Comparison of ENCODE assay signal across 14 cellular contexts in the genomic region with DNA sequence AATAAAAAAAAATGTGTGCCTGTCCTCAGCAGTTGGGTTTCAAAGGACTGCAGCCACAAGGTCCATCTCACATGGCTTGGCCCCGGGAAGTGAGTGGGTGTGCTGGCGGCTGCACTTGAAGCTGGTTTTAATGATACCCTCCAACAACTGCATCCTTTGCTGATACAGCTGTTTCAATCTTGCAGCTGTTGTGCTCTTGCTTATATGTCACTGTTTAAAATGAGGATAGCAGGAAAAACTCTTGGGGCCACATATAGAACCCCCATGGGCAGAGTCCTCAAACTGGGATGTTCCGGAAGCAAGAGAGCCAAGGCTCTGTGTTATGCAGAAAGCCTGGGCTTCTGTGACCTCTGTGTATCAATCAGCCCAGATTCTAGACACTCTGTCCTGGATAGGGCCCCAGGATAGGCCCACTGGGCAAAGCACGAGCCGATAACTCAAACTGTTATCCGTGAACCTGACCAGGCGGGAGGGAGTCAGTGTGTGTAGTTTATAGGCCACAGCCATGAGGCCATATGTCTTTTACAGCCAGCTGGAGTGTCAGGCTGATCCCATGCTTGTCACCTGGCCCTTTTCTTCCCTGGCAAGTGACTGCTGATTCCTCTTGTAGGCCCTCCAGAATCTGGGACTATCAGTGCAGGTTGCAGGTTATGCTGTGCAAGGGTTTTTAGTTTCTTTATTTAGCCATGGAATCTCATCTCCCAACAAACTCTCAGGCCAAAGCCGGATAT.
A peak's percentile ranks its signal among the peaks of the same experiment; 100 is the strongest.
DNase-seq lines count a peak whose midpoint lies in the region; ATAC-seq and TF ChIP-seq lines count a peak whose summit lies in the region.
"Had no signal": no experiment of that assay in that cellular context is flagged by ENCODE, and none has a peak within 500 bp of the region (broad histone marks: within the 10 kb centered on the region; RNA-seq: fewer than 3 reads in every experiment).

No MANE protein-coding gene starts in this region.

- H3K36me3 ChIP-seq in right atrium auricular region: no peaks in the 10 kb centered on the region
- no peaks in the 10 kb centered on the region for H3K36me3 ChIP-seq in left ventricle myocardium inferior
- no peaks in the 10 kb centered on the region for H3K36me3 ChIP-seq in gastrocnemius medialis
- H3K36me3 ChIP-seq in stomach: no peaks in the 10 kb centered on the region

- in situ Hi-C loops in gastrocnemius medialis (cut with MboI; ENCODE audit: low sequenced_read_pairs in 4 of 4): no loop called here

- H3K4me1 ChIP-seq in right atrium auricular region (peaks cover 0 to 40% of the 10 kb centered on the region in 2 donors), left ventricle myocardium inferior (peaks cover 51% of the 10 kb centered on the region), gastrocnemius medialis (peaks cover 18 to 26% of the 10 kb centered on the region in 2 donors), stomach (peaks cover 12 to 33% (median 28%) of the 10 kb centered on the region in 4 donors)

- intact Hi-C loops in left cardiac atrium (cut with DNase I): no loop called here
- intact Hi-C loops in left ventricle myocardium inferior (cut with micrococcal nuclease): no loop called here
- intact Hi-C loops in gastrocnemius medialis (cut with DNase I; ENCODE audit: low total_unique reads): loop anchor here (5.0 kb wide), 1 partner anchor 142 kb away; the partner anchor contains the start of gene BHLHE41
- intact Hi-C loops in stomach (cut with DNase I; ENCODE audit: low total_unique reads): no loop called here

- no peak for TF ChIP-seq CTCF in right atrium auricular region (IDR thresholded peaks at IDR 0.05)
- TF ChIP-seq CTCF in left ventricle myocardium inferior (IDR thresholded peaks at IDR 0.05; ENCODE audit: borderline replicate concordance): no peak
- no peak for TF ChIP-seq CTCF in gastrocnemius medialis (IDR thresholded peaks at IDR 0.05 in 4 of 5, conservative IDR thresholded peaks at IDR 0.05 in 1 of 5)
- no peak for TF ChIP-seq CTCF in stomach (IDR thresholded peaks at IDR 0.05)

- ATAC-seq in left cardiac atrium: peak; percentile 24 to 26
- ATAC-seq in gastrocnemius medialis: peak; percentile 79 to 88
- ATAC-seq: A549, HCT116, PC-3 had no signal

- TF ChIP-seq POLR2A in gastrocnemius medialis (IDR thresholded peaks at IDR 0.05) (no peak), erythroblast (IDR thresholded peaks at IDR 0.05; ENCODE audit: low read length) (no peak), stomach (IDR thresholded peaks at IDR 0.05) (no peak)

- TF ChIP-seq EP300 in stomach (IDR thresholded peaks at IDR 0.05): no peak

- 87 to 96% (median 92%) methylated on average over 7 to 8 of the region's 8 CpGs for WGBS in stomach, 5 donors

- H3K27ac ChIP-seq in right atrium auricular region (peak overlapping the region in 1 of 2 donors; percentile 58), left ventricle myocardium inferior (replicated peaks) (peak overlapping the region; percentile 60), gastrocnemius medialis (peak overlapping the region; percentile 52 to 71 (median 66)), stomach (no peak overlapping the region)

- H3K4me3 ChIP-seq in right atrium auricular region: no peak overlapping the region
- no peak overlapping the region for H3K4me3 ChIP-seq in left ventricle myocardium inferior
- no peak overlapping the region for H3K4me3 ChIP-seq in gastrocnemius medialis
- no peak overlapping the region for H3K4me3 ChIP-seq in stomach
- H3K4me3 ChIP-seq: A549, GM12878 had no signal

- H3K27me3 ChIP-seq in right atrium auricular region: no peaks in the 10 kb centered on the region
- no peaks in the 10 kb centered on the region for H3K27me3 ChIP-seq in left ventricle myocardium inferior (ENCODE audit: low read depth)
- no peaks in the 10 kb centered on the region for H3K27me3 ChIP-seq in gastrocnemius medialis
- H3K27me3 ChIP-seq in stomach: no peaks in the 10 kb centered on the region

- H3K9me3 ChIP-seq in right atrium auricular region (peaks cover 0 to under 1% of the 10 kb centered on the region in 2 donors), left ventricle myocardium inferior (replicated peaks) (peaks cover 5% of the 10 kb centered on the region), gastrocnemius medialis (no peaks in the 10 kb centered on the region), stomach (no peaks in the 10 kb centered on the region)
- H3K9me3 ChIP-seq: A549, Caco-2 had no signal

- DNase-seq in left cardiac atrium: no peak
- DNase-seq in right atrium auricular region (ENCODE audit: low spot score): no peak
- DNase-seq in left ventricle myocardium inferior: no peak
- DNase-seq in gastrocnemius medialis: peak; percentile 51 to 66
- no peak for DNase-seq in NOMO-1 treated with dmso at 0.1 percent for 144 hours (lab: John Stamatoyannopoulos, UW; ENCODE audit: unreplicated experiment)
- DNase-seq in erythroblast (lab: John Stamatoyannopoulos, UW): no peak
- no peak for DNase-seq in stomach
- DNase-seq: Caco-2, NCI-H1436, NCI-H2029 treated with DMSO at 0.1 percent for 48 hours, PC-3 had no signal

Comparison
In these comparisons a context has a peak if more than half of its experiments do, and no peak if none do; other contexts are left out.
1. DNase-seq: peak in gastrocnemius medialis (2 of 2); none in left cardiac atrium (single experiment), right atrium auricular region (single experiment), left ventricle myocardium inferior (single experiment), NOMO-1 treated with dmso at 0.1 percent for 144 hours (single experiment), erythroblast (0 of 2) and stomach (single experiment).
2. H3K27ac ChIP-seq: peak in left ventricle myocardium inferior (single experiment) and gastrocnemius medialis (4 of 4); none in stomach (0 of 5).